ENCODE assay signal across 9 cellular contexts in genomic region chr1:2840036-2840809, GRCh38. TPM values are rescaled to one million over a fixed set of nuclear protein-coding genes. Genes with fewer than 3 reads are reported as not detected.
A peak's percentile ranks its signal among the peaks of the same experiment; 100 is the strongest.
DNase-seq lines count a peak whose midpoint lies in the region; ATAC-seq and TF ChIP-seq lines count a peak whose summit lies in the region.
"Had no signal": no experiment of that assay in that cellular context is flagged by ENCODE, and none has a peak within 500 bp of the region (broad histone marks: within the 10 kb centered on the region; RNA-seq: fewer than 3 reads in every experiment).

No MANE protein-coding gene starts in this region.

- no peak overlapping the region for H3K4me3 ChIP-seq in mucosa of descending colon
- H3K4me3 ChIP-seq: left ventricle myocardium inferior had no signal

- no peaks in the 10 kb centered on the region for H3K9me3 ChIP-seq in mucosa of descending colon

- peak; percentile 64 for DNase-seq in activated gamma-delta T cell treated with Interleukin-2 at 50 U/mL for 16 hours
- DNase-seq in activated gamma-delta T cell (lab: John Stamatoyannopoulos, UW) = no peak
- DNase-seq in activated T-cell treated with anti-CD3 and anti-CD28 coated beads for 4 hours = peak; percentile 50
- DNase-seq in mucosa of descending colon = peak in 1 of 3 donors; percentile 37
- peak; percentile 39 for DNase-seq in stimulated activated naive CD4-positive, alpha-beta T cell treated with Interleukin-2 at 50 U/mL for 16 hours (lab: John Stamatoyannopoulos, UW)
- no peak for DNase-seq in globus pallidus (ENCODE audit: low spot score)
- no peak for DNase-seq in putamen (ENCODE audit: low spot score)
- DNase-seq in SHP77 treated with DMSO at 0.1 percent for 48 hours (lab: John Stamatoyannopoulos, UW) = no peak
- DNase-seq: left ventricle myocardium inferior had no signal

- TF ChIP-seq CTCF in mucosa of descending colon (IDR thresholded peaks at IDR 0.05) = no peak

- intact Hi-C loops in mucosa of descending colon (cut with DNase I, micrococcal nuclease) = no loop called here

- H3K4me1 ChIP-seq in mucosa of descending colon (ENCODE audit: low read depth) = no peaks in the 10 kb centered on the region
- H3K4me1 ChIP-seq: left ventricle myocardium inferior had no signal

- peak; percentile 24 for ATAC-seq in mucosa of descending colon

- H3K36me3 ChIP-seq in mucosa of descending colon (ENCODE audit: low read depth) = no peaks in the 10 kb centered on the region
- H3K36me3 ChIP-seq: left ventricle myocardium inferior had no signal

RNA-seq across cellular contexts. Expression of gene TTC34, which starts 38.7 kb away (rescaled TPM):
- total RNA-seq in mucosa of descending colon = 1 to 10 TPM in 1 of 3 donors, under 1 TPM in 2; 0.43 to 1.1 (median 0.61) TPM

Comparison
In these comparisons a context has a peak if more than half of its experiments do, and no peak if none do; other contexts are left out.
1. DNase-seq: peak in activated gamma-delta T cell treated with Interleukin-2 at 50 U/mL for 16 hours (single experiment), activated T-cell treated with anti-CD3 and anti-CD28 coated beads for 4 hours (single experiment) and stimulated activated naive CD4-positive, alpha-beta T cell treated with Interleukin-2 at 50 U/mL for 16 hours (single experiment); none in activated gamma-delta T cell (single experiment), globus pallidus (single experiment), putamen (single experiment) and SHP77 treated with DMSO at 0.1 percent for 48 hours (single experiment).